ENCODE assay signal across 9 cellular contexts in genomic region chr14:69673099-69673498, GRCh38.
DNase-seq lines count a peak whose midpoint lies in the region; ATAC-seq and TF ChIP-seq lines count a peak whose summit lies in the region.
"Had no signal": no experiment of that assay in that cellular context is flagged by ENCODE, and none has a peak within 500 bp of the region (broad histone marks: within the 10 kb centered on the region; RNA-seq: fewer than 3 reads in every experiment).

No MANE protein-coding gene starts in this region.

- no peak for TF ChIP-seq POLR2A in suprapubic skin (IDR thresholded peaks at IDR 0.05)

- no peak overlapping the region for H3K4me3 ChIP-seq in suprapubic skin
- no peak overlapping the region for H3K4me3 ChIP-seq in endodermal cell (ENCODE audit: low read length)

- no peaks in the 10 kb centered on the region for H3K9me3 Mint-ChIP-seq in activated CD8-positive, alpha-beta memory T cell treated with anti-CD3 and anti-CD28 coated beads, Interleukin-2, amount 10 ng/mL, durations not matched to agents 7 days and 5 days (ENCODE audit: low read depth)
- no peaks in the 10 kb centered on the region for H3K9me3 Mint-ChIP-seq in endodermal cell
- H3K9me3 Mint-ChIP-seq in progenitor cell of endocrine pancreas (ENCODE audit: low read depth), result no peaks in the 10 kb centered on the region

- H3K9me3 ChIP-seq in suprapubic skin (no peaks in the 10 kb centered on the region), endodermal cell (ENCODE audit: control insufficient read depth, low read length) (no peaks in the 10 kb centered on the region)

- no peaks in the 10 kb centered on the region for H3K27me3 Mint-ChIP-seq in activated CD8-positive, alpha-beta memory T cell treated with anti-CD3 and anti-CD28 coated beads, Interleukin-2, amount 10 ng/mL, durations not matched to agents 7 days and 5 days
- no peaks in the 10 kb centered on the region for H3K27me3 Mint-ChIP-seq in endodermal cell (ENCODE audit: insufficient read depth)
- H3K27me3 Mint-ChIP-seq in progenitor cell of endocrine pancreas, result no peaks in the 10 kb centered on the region

- H3K4me1 ChIP-seq in suprapubic skin (peaks cover 56% of the 10 kb centered on the region), endodermal cell (ENCODE audit: control insufficient read depth, insufficient read depth, low read length) (peaks cover 24% of the 10 kb centered on the region)

- peaks cover 94% of the 10 kb centered on the region for H3K4me1 Mint-ChIP-seq in activated CD8-positive, alpha-beta memory T cell treated with anti-CD3 and anti-CD28 coated beads, Interleukin-2, amount 10 ng/mL, durations not matched to agents 7 days and 5 days
- peaks cover 44% of the 10 kb centered on the region for H3K4me1 Mint-ChIP-seq in endodermal cell
- H3K4me1 Mint-ChIP-seq in progenitor cell of endocrine pancreas (ENCODE audit: low read depth), result peaks cover 34% of the 10 kb centered on the region

- no peak overlapping the region for H3K9ac ChIP-seq in endodermal cell (ENCODE audit: extremely low read depth, low read length, poor library complexity, severe bottlenecking)

- H3K27me3 ChIP-seq in suprapubic skin (no peaks in the 10 kb centered on the region), endodermal cell (ENCODE audit: control insufficient read depth, insufficient read depth, low read length, poor library complexity, severe bottlenecking) (no peaks in the 10 kb centered on the region)

- H3K36me3 ChIP-seq in suprapubic skin, result no peaks in the 10 kb centered on the region
- H3K36me3 ChIP-seq in endodermal cell (ENCODE audit: control insufficient read depth, insufficient read depth, low read length), result no peaks in the 10 kb centered on the region

- DNase-seq in activated CD8-positive, alpha-beta memory T cell treated with anti-CD3 and anti-CD28 coated beads, Interleukin-2, amount 10 ng/mL, durations not matched to agents 7 days and 5 days, result peak; percentile 60
- no peak for DNase-seq in activated CD8-positive, alpha-beta memory T cell treated with anti-CD3 and anti-CD28 coated beads, Interleukin-2, amount 50 U/mL, for 4 hours
- peak; percentile 21 for DNase-seq in central memory CD4-positive, alpha-beta T cell
- no peak for DNase-seq in suprapubic skin (ENCODE audit: low spot score in 2 of 2)
- DNase-seq in endodermal cell, result no peak
- DNase-seq in left lobe of liver (ENCODE audit: low spot score), result no peak
- DNase-seq in progenitor cell of endocrine pancreas (ENCODE audit: low spot score, unreplicated experiment), result no peak
- DNase-seq: hypothalamus had no signal

- TF ChIP-seq EP300 in suprapubic skin (IDR thresholded peaks at IDR 0.05), result no peak

- CTCF ChIA-PET in activated CD8-positive, alpha-beta memory T cell treated with anti-CD3 and anti-CD28 coated beads, Interleukin-2, amount 10 ng/mL, durations not matched to agents 7 days and 5 days (lab: Charles Lee), result interaction anchor here (1.0 to 3.5 kb wide), 15 partner anchors 9 to 65 kb away, joined by 3 to 11 read pairs (median 5); no protein-coding TSS in a partner anchor

- peak overlapping the region; percentile 83 for H3K27ac Mint-ChIP-seq in activated CD8-positive, alpha-beta memory T cell treated with anti-CD3 and anti-CD28 coated beads, Interleukin-2, amount 10 ng/mL, durations not matched to agents 7 days and 5 days
- H3K27ac Mint-ChIP-seq in endodermal cell, result no peak overlapping the region
- no peak overlapping the region for H3K27ac Mint-ChIP-seq in progenitor cell of endocrine pancreas

- H3K36me3 Mint-ChIP-seq in activated CD8-positive, alpha-beta memory T cell treated with anti-CD3 and anti-CD28 coated beads, Interleukin-2, amount 10 ng/mL, durations not matched to agents 7 days and 5 days, result peaks cover 40% of the 10 kb centered on the region
- no peaks in the 10 kb centered on the region for H3K36me3 Mint-ChIP-seq in endodermal cell (ENCODE audit: low read depth)
- peaks cover 3% of the 10 kb centered on the region for H3K36me3 Mint-ChIP-seq in progenitor cell of endocrine pancreas (ENCODE audit: insufficient read depth)

- peak; percentile 31 for ATAC-seq in activated CD8-positive, alpha-beta memory T cell treated with anti-CD3 and anti-CD28 coated beads, Interleukin-2, amount 10 ng/mL, durations not matched to agents 7 days and 5 days
- peak; percentile 34 for ATAC-seq in HG03342 (IDR thresholded peaks at IDR 0.05; ENCODE audit: unreplicated experiment)
- ATAC-seq in left lobe of liver, result no peak

- H3K27ac ChIP-seq in suprapubic skin (peak overlapping the region; percentile 47), endodermal cell (ENCODE audit: low read depth, low read length) (no peak overlapping the region)

- H3K4me3 Mint-ChIP-seq in activated CD8-positive, alpha-beta memory T cell treated with anti-CD3 and anti-CD28 coated beads, Interleukin-2, amount 10 ng/mL, durations not matched to agents 7 days and 5 days, result peak overlapping the region; percentile 55
- H3K4me3 Mint-ChIP-seq in endodermal cell (no peak overlapping the region), progenitor cell of endocrine pancreas (ENCODE audit: low read depth) (no peak overlapping the region)

- TF ChIP-seq CTCF in suprapubic skin (IDR thresholded peaks at IDR 0.05) (no peak), endodermal cell (conservative IDR thresholded peaks at IDR 0.05) (no peak), progenitor cell of endocrine pancreas (IDR thresholded peaks at IDR 0.05; ENCODE audit: unreplicated experiment) (no peak)

Comparison
In these comparisons a context has a peak if more than half of its experiments do, and no peak if none do; other contexts are left out.
1. DNase-seq: peak in activated CD8-positive, alpha-beta memory T cell treated with anti-CD3 and anti-CD28 coated beads, Interleukin-2, amount 10 ng/mL, durations not matched to agents 7 days and 5 days (single experiment) and central memory CD4-positive, alpha-beta T cell (single experiment); none in activated CD8-positive, alpha-beta memory T cell treated with anti-CD3 and anti-CD28 coated beads, Interleukin-2, amount 50 U/mL, for 4 hours (single experiment), suprapubic skin (0 of 2), endodermal cell (single experiment), left lobe of liver (single experiment) and progenitor cell of endocrine pancreas (single experiment).